In the genomic region with DNA sequence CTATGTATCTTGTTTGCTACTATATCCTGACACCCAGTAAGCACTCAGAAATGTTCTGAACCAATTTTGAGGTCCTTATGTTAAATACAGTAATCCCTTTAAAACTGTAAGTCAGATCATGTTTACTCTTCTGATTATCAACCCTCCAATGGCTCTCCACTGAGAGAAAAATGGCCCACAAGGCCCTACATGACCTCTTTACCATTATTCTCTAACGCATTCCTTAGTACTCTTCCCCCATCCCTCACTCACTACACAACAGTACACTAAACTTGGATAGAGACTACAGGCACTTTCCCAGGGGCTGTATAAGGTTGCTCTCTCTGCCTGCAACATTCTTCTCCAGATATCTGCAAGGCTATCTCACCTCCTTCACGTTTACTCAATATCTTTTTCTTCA, we compare ENCODE assay signal across 1 cellular context.
TF ChIP-seq lines count a peak whose summit lies in the region.

No MANE protein-coding gene starts in this region.

TF ChIP-seq in WTC11, 78 proteins besides CTCF, POLR2A, EP300 and RAD21 (continued from another document):
- TF ChIP-seq, protein P1, sequence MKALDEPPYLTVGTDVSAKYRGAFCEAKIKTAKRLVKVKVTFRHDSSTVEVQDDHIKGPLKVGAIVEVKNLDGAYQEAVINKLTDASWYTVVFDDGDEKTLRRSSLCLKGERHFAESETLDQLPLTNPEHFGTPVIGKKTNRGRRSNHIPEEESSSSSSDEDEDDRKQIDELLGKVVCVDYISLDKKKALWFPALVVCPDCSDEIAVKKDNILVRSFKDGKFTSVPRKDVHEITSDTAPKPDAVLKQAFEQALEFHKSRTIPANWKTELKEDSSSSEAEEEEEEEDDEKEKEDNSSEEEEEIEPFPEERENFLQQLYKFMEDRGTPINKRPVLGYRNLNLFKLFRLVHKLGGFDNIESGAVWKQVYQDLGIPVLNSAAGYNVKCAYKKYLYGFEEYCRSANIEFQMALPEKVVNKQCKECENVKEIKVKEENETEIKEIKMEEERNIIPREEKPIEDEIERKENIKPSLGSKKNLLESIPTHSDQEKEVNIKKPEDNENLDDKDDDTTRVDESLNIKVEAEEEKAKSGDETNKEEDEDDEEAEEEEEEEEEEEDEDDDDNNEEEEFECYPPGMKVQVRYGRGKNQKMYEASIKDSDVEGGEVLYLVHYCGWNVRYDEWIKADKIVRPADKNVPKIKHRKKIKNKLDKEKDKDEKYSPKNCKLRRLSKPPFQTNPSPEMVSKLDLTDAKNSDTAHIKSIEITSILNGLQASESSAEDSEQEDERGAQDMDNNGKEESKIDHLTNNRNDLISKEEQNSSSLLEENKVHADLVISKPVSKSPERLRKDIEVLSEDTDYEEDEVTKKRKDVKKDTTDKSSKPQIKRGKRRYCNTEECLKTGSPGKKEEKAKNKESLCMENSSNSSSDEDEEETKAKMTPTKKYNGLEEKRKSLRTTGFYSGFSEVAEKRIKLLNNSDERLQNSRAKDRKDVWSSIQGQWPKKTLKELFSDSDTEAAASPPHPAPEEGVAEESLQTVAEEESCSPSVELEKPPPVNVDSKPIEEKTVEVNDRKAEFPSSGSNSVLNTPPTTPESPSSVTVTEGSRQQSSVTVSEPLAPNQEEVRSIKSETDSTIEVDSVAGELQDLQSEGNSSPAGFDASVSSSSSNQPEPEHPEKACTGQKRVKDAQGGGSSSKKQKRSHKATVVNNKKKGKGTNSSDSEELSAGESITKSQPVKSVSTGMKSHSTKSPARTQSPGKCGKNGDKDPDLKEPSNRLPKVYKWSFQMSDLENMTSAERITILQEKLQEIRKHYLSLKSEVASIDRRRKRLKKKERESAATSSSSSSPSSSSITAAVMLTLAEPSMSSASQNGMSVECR (CRISPR knock-in tag; IDR thresholded peaks at IDR 0.05; ENCODE audit: borderline replicate concordance): no peak
- TF ChIP-seq PRRX2 (CRISPR knock-in tag; IDR thresholded peaks at IDR 0.05): no peak
- TF ChIP-seq, protein P2, sequence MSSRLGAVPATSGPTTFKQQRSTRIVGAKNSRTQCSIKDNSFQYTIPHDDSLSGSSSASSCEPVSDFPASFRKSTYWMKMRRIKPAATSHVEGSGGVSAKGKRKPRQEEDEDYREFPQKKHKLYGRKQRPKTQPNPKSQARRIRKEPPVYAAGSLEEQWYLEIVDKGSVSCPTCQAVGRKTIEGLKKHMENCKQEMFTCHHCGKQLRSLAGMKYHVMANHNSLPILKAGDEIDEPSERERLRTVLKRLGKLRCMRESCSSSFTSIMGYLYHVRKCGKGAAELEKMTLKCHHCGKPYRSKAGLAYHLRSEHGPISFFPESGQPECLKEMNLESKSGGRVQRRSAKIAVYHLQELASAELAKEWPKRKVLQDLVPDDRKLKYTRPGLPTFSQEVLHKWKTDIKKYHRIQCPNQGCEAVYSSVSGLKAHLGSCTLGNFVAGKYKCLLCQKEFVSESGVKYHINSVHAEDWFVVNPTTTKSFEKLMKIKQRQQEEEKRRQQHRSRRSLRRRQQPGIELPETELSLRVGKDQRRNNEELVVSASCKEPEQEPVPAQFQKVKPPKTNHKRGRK (CRISPR knock-in tag; IDR thresholded peaks at IDR 0.05; ENCODE audit: borderline replicate concordance): no peak
- no peak for TF ChIP-seq ATF1 (CRISPR knock-in tag; IDR thresholded peaks at IDR 0.05)
